Comparison of ENCODE assay signal across 18 cellular contexts in the genomic region with DNA sequence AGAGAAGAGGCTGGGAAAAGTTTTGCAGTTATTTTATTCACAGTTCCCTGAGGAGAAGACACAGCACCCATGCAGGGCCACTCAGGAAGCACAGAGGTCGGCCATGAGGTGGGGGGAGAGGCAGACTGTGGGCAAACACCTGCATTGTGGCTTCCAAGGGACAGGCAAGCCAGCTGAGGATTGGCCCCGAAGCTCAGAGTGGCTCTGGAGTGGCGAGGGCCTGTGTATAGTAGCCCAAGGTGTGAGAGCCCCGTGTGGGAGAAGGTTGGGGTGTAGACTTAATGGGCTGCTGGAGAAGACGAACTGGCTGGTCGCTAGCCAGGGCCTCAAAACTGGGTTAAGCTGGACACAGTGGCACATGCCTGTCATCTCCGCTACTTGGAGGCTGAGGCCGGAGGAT.
DNase-seq lines count a peak whose midpoint lies in the region; ATAC-seq and TF ChIP-seq lines count a peak whose summit lies in the region.
"Had no signal": no experiment of that assay in that cellular context is flagged by ENCODE, and none has a peak within 500 bp of the region (broad histone marks: within the 10 kb centered on the region; RNA-seq: fewer than 3 reads in every experiment).

No MANE protein-coding gene starts in this region.

- H3K27me3 Mint-ChIP-seq in osteocyte (ENCODE audit: unreplicated experiment): no peaks in the 10 kb centered on the region
- peaks cover 10% of the 10 kb centered on the region for H3K27me3 Mint-ChIP-seq in activated naive CD8-positive, alpha-beta T cell treated with anti-CD3 and anti-CD28 coated beads for 36 hours

- H3K36me3 ChIP-seq in cardiac muscle cell (peaks cover 4% of the 10 kb centered on the region), left ventricle myocardium inferior (no peaks in the 10 kb centered on the region)
- H3K36me3 ChIP-seq: HAP-1 had no signal

- no peaks in the 10 kb centered on the region for H3K4me1 Mint-ChIP-seq in osteocyte (ENCODE audit: unreplicated experiment)
- H3K4me1 Mint-ChIP-seq in activated naive CD8-positive, alpha-beta T cell treated with anti-CD3 and anti-CD28 coated beads for 36 hours: no peaks in the 10 kb centered on the region
- H3K4me1 Mint-ChIP-seq: B cell had no signal

- peak; percentile 25 for ATAC-seq in esophagus mucosa

- H3K4me3 ChIP-seq in cardiac muscle cell: no peak overlapping the region
- no peak overlapping the region for H3K4me3 ChIP-seq in left ventricle myocardium inferior
- H3K4me3 ChIP-seq: HAP-1 had no signal

- no peaks in the 10 kb centered on the region for H3K9me3 ChIP-seq in cardiac muscle cell (ENCODE audit: low read depth)
- H3K9me3 ChIP-seq in left ventricle myocardium inferior (replicated peaks): no peaks in the 10 kb centered on the region
- H3K9me3 ChIP-seq: HAP-1 had no signal

- no peak overlapping the region for H3K27ac Mint-ChIP-seq in osteocyte (ENCODE audit: unreplicated experiment)
- H3K27ac Mint-ChIP-seq in activated naive CD8-positive, alpha-beta T cell treated with anti-CD3 and anti-CD28 coated beads for 36 hours: no peak overlapping the region
- H3K27ac Mint-ChIP-seq: B cell, HFFc6 had no signal

- H3K4me3 Mint-ChIP-seq in osteocyte (ENCODE audit: unreplicated experiment): no peak overlapping the region
- no peak overlapping the region for H3K4me3 Mint-ChIP-seq in activated naive CD8-positive, alpha-beta T cell treated with anti-CD3 and anti-CD28 coated beads for 36 hours
- H3K4me3 Mint-ChIP-seq: B cell; CD4-positive, alpha-beta memory T cell; HFFc6 had no signal

- TF ChIP-seq CTCF in cardiac muscle cell (IDR thresholded peaks at IDR 0.05; ENCODE audit: low read depth, low read length): no peak
- TF ChIP-seq CTCF in left ventricle myocardium inferior (IDR thresholded peaks at IDR 0.05; ENCODE audit: borderline replicate concordance): no peak
- no peak for TF ChIP-seq CTCF in osteocyte (IDR thresholded peaks at IDR 0.05)

- H3K4me1 ChIP-seq in cardiac muscle cell (ENCODE audit: low read depth) (peaks cover 46% of the 10 kb centered on the region), left ventricle myocardium inferior (peaks cover 86% of the 10 kb centered on the region)
- H3K4me1 ChIP-seq: HAP-1 had no signal

- H3K27me3 ChIP-seq in cardiac muscle cell (no peaks in the 10 kb centered on the region), left ventricle myocardium inferior (ENCODE audit: low read depth) (no peaks in the 10 kb centered on the region)

- no peaks in the 10 kb centered on the region for H3K36me3 Mint-ChIP-seq in osteocyte (ENCODE audit: unreplicated experiment)
- H3K36me3 Mint-ChIP-seq in activated naive CD8-positive, alpha-beta T cell treated with anti-CD3 and anti-CD28 coated beads for 36 hours: no peaks in the 10 kb centered on the region
- H3K36me3 Mint-ChIP-seq: CD4-positive, alpha-beta memory T cell had no signal

- intact Hi-C loops in left ventricle myocardium inferior (cut with micrococcal nuclease): no loop called here

- H3K27ac ChIP-seq in cardiac muscle cell: peak overlapping the region; percentile 35
- H3K27ac ChIP-seq in left ventricle myocardium inferior (replicated peaks): no peak overlapping the region
- H3K27ac ChIP-seq: 22Rv1 had no signal

- DNase-seq in cardiac muscle cell (ENCODE audit: low read depth in 1 of 2, low spot score in 1 of 2) (no peak), left ventricle myocardium inferior (no peak), osteocyte (ENCODE audit: extremely low spot score, unreplicated experiment) (peak; percentile 71)
- DNase-seq in stimulated activated CD4-positive, alpha-beta T cell treated with anti-CD3 and anti-CD28 coated beads, Interleukin-12 subunit alpha, Interleukin-12 subunit beta, amount 100 ng/mL, for 4 hours: no peak
- DNase-seq in activated naive CD8-positive, alpha-beta T cell treated with anti-CD3 and anti-CD28 coated beads for 36 hours: no peak
- DNase-seq: C1 segment of cervical spinal cord; Calu3; CD4-positive, alpha-beta memory T cell; COR-L47; DMS53; DMS79 treated with DMSO at 0.1 percent for 48 hours; GF-D8; GOT3; HFFc6 had no signal

- H3K9me3 Mint-ChIP-seq in osteocyte (ENCODE audit: unreplicated experiment): no peaks in the 10 kb centered on the region
- no peaks in the 10 kb centered on the region for H3K9me3 Mint-ChIP-seq in activated naive CD8-positive, alpha-beta T cell treated with anti-CD3 and anti-CD28 coated beads for 36 hours
- H3K9me3 Mint-ChIP-seq: CD4-positive, alpha-beta memory T cell; HFFc6 had no signal
